8 cellular contexts compared by ENCODE assay signal in the genomic region with DNA sequence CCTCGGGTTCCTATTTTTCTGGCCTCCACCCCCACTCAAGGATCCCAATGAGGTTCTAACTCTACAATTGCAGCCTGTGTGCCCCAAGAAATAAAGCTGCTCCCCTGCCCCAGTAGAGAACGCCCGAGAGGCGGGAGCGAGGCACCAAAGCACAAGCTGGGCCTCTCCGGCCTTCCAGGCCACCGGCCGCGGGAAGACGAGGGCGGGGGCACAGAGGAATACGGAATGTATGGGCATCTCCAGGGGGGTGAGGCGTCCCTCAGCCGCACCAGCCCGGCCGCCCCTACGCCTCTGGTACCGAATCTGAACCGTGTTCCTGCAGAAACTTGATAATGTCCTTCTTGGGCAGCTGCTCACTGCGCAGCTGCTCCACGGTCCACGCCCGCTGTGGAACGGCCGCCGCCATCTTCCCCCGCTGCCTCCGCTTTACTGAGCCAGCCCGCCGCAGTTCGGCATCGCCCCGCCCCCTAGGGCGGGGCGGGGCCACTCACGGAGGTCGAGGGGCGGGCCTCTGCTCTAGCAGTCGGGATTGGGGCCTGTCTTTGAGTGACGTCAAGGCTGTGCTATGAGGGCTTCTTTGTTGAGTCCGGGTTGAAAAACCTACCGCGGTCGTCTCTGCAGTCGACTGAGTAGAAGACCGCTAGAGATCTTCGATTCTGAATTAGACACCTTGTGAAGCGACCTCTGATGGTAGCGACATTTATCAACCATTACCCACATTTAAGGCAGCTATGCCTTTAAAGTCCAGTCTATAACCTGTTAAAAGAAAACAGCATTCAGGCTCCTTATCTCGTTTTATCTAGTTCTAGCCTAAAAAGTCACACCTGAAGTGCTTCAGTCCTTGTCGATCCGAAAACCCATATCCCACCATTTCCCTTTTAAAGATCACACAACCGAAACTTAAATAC. TPM values are rescaled to one million over a fixed set of nuclear protein-coding genes. Genes with fewer than 3 reads are reported as not detected.
DNase-seq lines count a peak whose midpoint lies in the region; ATAC-seq and TF ChIP-seq lines count a peak whose summit lies in the region.

A gene (minus strand): TSS at position 431 of the 908 bp plus-strand sequence. CDS start 25 bp downstream, at position 406.

- peak within 1 kb of the TSS; percentile 95 to 98 (median 97) for H3K27ac Mint-ChIP-seq in CD14-positive monocyte

- no peaks in the 10 kb centered on the region for H3K27me3 ChIP-seq in dorsolateral prefrontal cortex
- no peaks in the 10 kb centered on the region for H3K27me3 ChIP-seq in right lobe of liver

- peaks cover 0 to 2% (median 0%) of the 10 kb centered on the region in 7 donors for H3K9me3 Mint-ChIP-seq in CD14-positive monocyte

- peak; percentile 87 for ATAC-seq in GM19372 (IDR thresholded peaks at IDR 0.05; ENCODE audit: low read depth, unreplicated experiment)
- ATAC-seq in HG03565 (IDR thresholded peaks at IDR 0.05; ENCODE audit: unreplicated experiment): peak; percentile 86
- peak; percentile 96 to 99 (median 96) for ATAC-seq in right lobe of liver

- H3K4me1 Mint-ChIP-seq in CD14-positive monocyte: peaks cover 30% of the 10 kb centered on the region

- no peaks in the 10 kb centered on the region for H3K27me3 Mint-ChIP-seq in CD14-positive monocyte (ENCODE audit: low read depth in 3 of 3)

- H3K4me3 ChIP-seq in dorsolateral prefrontal cortex (peak within 1 kb of the TSS; percentile 48 to 98 (median 87)), right lobe of liver (peak within 1 kb of the TSS; percentile 57 to 83 (median 74))

- H3K9me3 ChIP-seq in right lobe of liver: no peaks in the 10 kb centered on the region

- H3K36me3 Mint-ChIP-seq in CD14-positive monocyte: peaks cover 0 to 3% of the 10 kb centered on the region in 2 donors

- peak; percentile 86 for TF ChIP-seq POLR2A in right lobe of liver (IDR thresholded peaks at IDR 0.05)

- 0% methylated on average over 20 of the region's 53 CpGs for WGBS in right lobe of liver (ENCODE audit: insufficient coverage, low coverage, low lambda C conversion rate, missing lambda C conversion rate)

- DNase-seq in CD14-positive monocyte (ENCODE audit: low spot score) (peak; percentile 97), NCI-H774 (lab: John Stamatoyannopoulos, UW) (peak; percentile 98), dorsolateral prefrontal cortex (peak; percentile 93 to 99 (median 98)), right lobe of liver (peak; percentile 96 to 98 (median 97))
- peak; percentile 94 to 95 for DNase-seq in activated CD4-positive, alpha-beta T cell treated with anti-CD3 and anti-CD28 coated beads, Interleukin-2, amount 50 U/mL, for 48 hours
- DNase-seq in stimulated activated CD4-positive, alpha-beta T cell treated with anti-CD3 and anti-CD28 coated beads, Interleukin-4, amount 100 ng/mL, for 48 hours (ENCODE audit: low read depth in 2 of 2): peak; percentile 87 to 93

- H3K4me3 Mint-ChIP-seq in CD14-positive monocyte: peak within 1 kb of the TSS; percentile 98 to 99

- TF ChIP-seq CTCF in CD14-positive monocyte (IDR thresholded peaks at IDR 0.05): no peak
- peak in 42 of 56 donors; percentile 11 to 61 (median 38) for TF ChIP-seq CTCF in dorsolateral prefrontal cortex (IDR thresholded peaks at IDR 0.05 in 54 of 56, conservative IDR thresholded peaks at IDR 0.05 in 2 of 56; ENCODE audit: low read depth in 1 of 56, partially characterized antibody in 56 of 56)
- peak in 3 of 4 donors; percentile 4 to 25 (median 8) for TF ChIP-seq CTCF in right lobe of liver (IDR thresholded peaks at IDR 0.05)

- H3K36me3 ChIP-seq in right lobe of liver: no peaks in the 10 kb centered on the region

- H3K4me1 ChIP-seq in right lobe of liver: peaks cover 0 to 11% (median 6%) of the 10 kb centered on the region in 4 donors

- peak within 1 kb of the TSS; percentile 67 to 99 (median 93) for H3K27ac ChIP-seq in dorsolateral prefrontal cortex
- H3K27ac ChIP-seq in right lobe of liver: peak within 1 kb of the TSS; percentile 77 to 83 (median 81)

- intact Hi-C loops in CD14-positive monocyte (cut with micrococcal nuclease) (loop anchor here (2.0 to 5.0 kb wide), 4 partner anchors 52 to 237 kb away; a partner anchor contains a TSS), dorsolateral prefrontal cortex (cut with DNase I) (loop anchor here (1.0 to 10.0 kb wide), 8 partner anchors 50 to 238 kb away; a partner anchor contains a TSS), right lobe of liver (cut with DNase I) (no loop called here)

RNA-seq across cellular contexts. Expression of the gene that starts here (rescaled TPM):
- 10 to 100 TPM; 42.5 to 50.3 TPM for polyA plus RNA-seq in CD14-positive monocyte
- total RNA-seq in dorsolateral prefrontal cortex (100 to 1,000 TPM in 88 of 120 experiments, 10 to 100 TPM in 32; 78.1 to 143 (median 109) TPM), right lobe of liver (10 to 100 TPM; 25.0 to 32.9 (median 27.2) TPM)

Comparison
In these comparisons a context has a peak if more than half of its experiments do, and no peak if none do; other contexts are left out.
1. Peak in every context shown above with its lines: DNase-seq, ATAC-seq, H3K4me3 ChIP-seq and H3K27ac ChIP-seq.
2. intact Hi-C loops: an anchor here in CD14-positive monocyte (2.0 to 5.0 kb wide) and dorsolateral prefrontal cortex (1.0 to 10.0 kb wide); none called in right lobe of liver.